ENCODE assay signal across 8 cellular contexts in genomic region chr4:146029939-146030710, GRCh38.
DNase-seq lines count a peak whose midpoint lies in the region; ATAC-seq and TF ChIP-seq lines count a peak whose summit lies in the region.

No MANE protein-coding gene starts in this region.

- peak overlapping the region; percentile 55 for H3K4me3 ChIP-seq in GM12865 (ENCODE audit: low read depth, low read length)
- H3K4me3 ChIP-seq in MG63, result no peak overlapping the region

- ATAC-seq in HG03342 (IDR thresholded peaks at IDR 0.05; ENCODE audit: unreplicated experiment) (peak; percentile 88), left lobe of liver (no peak)

- DNase-seq in GM12865 (ENCODE audit: low read depth), result peak; percentile 89
- peak; percentile 56 for DNase-seq in GM20000 (ENCODE audit: low spot score)
- peak; percentile 26 for DNase-seq in iPS-NIHi11 (ENCODE audit: low spot score)
- no peak for DNase-seq in NCI-H1105 (lab: John Stamatoyannopoulos, UW)
- DNase-seq in MG63, result no peak
- no peak for DNase-seq in left lobe of liver (ENCODE audit: low spot score)
- DNase-seq in activated CD4-positive, CD25-positive, alpha-beta regulatory T cell (lab: John Stamatoyannopoulos, UW), result no peak

- H3K36me3 ChIP-seq in MG63, result no peaks in the 10 kb centered on the region

- H3K9me3 ChIP-seq in MG63, result no peaks in the 10 kb centered on the region

- H3K27me3 ChIP-seq in MG63, result no peaks in the 10 kb centered on the region

- TF ChIP-seq CTCF in GM12865 (IDR thresholded peaks at IDR 0.05; ENCODE audit: insufficient read depth, low read depth, low read length, missing control alignments) (no peak), GM20000 (IDR thresholded peaks at IDR 0.05; ENCODE audit: extremely low read depth, missing control alignments) (no peak)

Comparison
In these comparisons a context has a peak if more than half of its experiments do, and no peak if none do; other contexts are left out.
1. DNase-seq: peak in GM12865 (single experiment), GM20000 (single experiment) and iPS-NIHi11 (single experiment); none in NCI-H1105 (single experiment), MG63 (single experiment), left lobe of liver (single experiment) and activated CD4-positive, CD25-positive, alpha-beta regulatory T cell (0 of 4).